9 cellular contexts compared by ENCODE assay signal in the genomic region with DNA sequence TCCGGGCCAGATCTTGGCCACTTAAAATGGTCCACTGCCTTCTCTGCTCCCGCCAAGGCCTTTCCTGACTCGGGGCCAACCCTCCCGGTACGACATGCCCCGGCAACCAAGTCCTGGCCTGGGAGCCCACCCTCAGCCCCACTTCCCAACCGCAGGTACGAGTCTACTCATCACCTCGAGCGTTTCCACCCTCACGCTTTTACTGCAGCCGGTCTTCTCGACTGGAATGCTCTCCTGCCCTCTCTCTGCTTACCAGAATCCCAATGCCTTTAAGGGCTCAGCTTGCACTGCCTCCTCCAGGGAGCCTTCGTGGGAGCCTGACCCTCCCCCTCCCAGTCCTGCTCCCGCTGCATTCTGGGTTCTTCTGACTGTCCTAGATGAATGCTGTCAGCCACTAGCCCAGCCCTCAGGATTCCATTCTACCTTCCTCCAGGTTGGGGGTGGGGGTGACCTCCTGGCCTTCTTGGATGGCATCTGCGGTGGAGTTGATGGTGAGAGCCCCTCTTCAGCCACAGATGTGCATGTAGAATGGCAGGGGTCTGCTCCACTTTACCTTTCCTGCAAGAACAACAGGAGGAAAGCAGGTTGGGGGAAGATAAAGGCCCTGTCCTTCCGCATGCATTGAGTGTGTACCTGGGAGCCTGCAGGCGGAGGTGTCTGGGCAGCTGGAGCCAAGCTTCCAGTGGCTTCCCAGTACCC. TPM values are rescaled to one million over a fixed set of nuclear protein-coding genes. Genes with fewer than 3 reads are reported as not detected.
A peak's percentile ranks its signal among the peaks of the same experiment; 100 is the strongest.
DNase-seq lines count a peak whose midpoint lies in the region; ATAC-seq and TF ChIP-seq lines count a peak whose summit lies in the region.
"Had no signal": no experiment of that assay in that cellular context is flagged by ENCODE, and none has a peak within 500 bp of the region (broad histone marks: within the 10 kb centered on the region; RNA-seq: fewer than 3 reads in every experiment).

No MANE protein-coding gene starts in this region.

- H3K4me1 Mint-ChIP-seq in activated CD4-positive, alpha-beta T cell treated with anti-CD3 and anti-CD28 coated beads for 36 hours, result peaks cover 42% of the 10 kb centered on the region

- no peaks in the 10 kb centered on the region for H3K9me3 ChIP-seq in ascending aorta
- no peaks in the 10 kb centered on the region for H3K9me3 ChIP-seq in thoracic aorta

- intact Hi-C loops in activated CD4-positive, alpha-beta T cell treated with anti-CD3 and anti-CD28 coated beads for 36 hours (cut with DNase I, micrococcal nuclease), result no loop called here
- intact Hi-C loops in ascending aorta (cut with DNase I), result no loop called here
- intact Hi-C loops in left colon (cut with DNase I, micrococcal nuclease), result no loop called here

- H3K27me3 Mint-ChIP-seq in activated CD4-positive, alpha-beta T cell treated with anti-CD3 and anti-CD28 coated beads for 36 hours, result no peaks in the 10 kb centered on the region

- H3K36me3 ChIP-seq in ascending aorta (no peaks in the 10 kb centered on the region), thoracic aorta (no peaks in the 10 kb centered on the region)

- peak overlapping the region in 1 of 2 donors; percentile 91 for H3K4me3 ChIP-seq in ascending aorta
- H3K4me3 ChIP-seq in thoracic aorta, result peak overlapping the region; percentile 96

- H3K36me3 Mint-ChIP-seq in activated CD4-positive, alpha-beta T cell treated with anti-CD3 and anti-CD28 coated beads for 36 hours (ENCODE audit: low read depth), result peaks cover 32% of the 10 kb centered on the region

- POLR2A ChIA-PET in activated CD4-positive, alpha-beta T cell treated with anti-CD3 and anti-CD28 coated beads for 36 hours (lab: Charles Lee), result interaction anchor here (0.6 kb wide), 1 partner anchor 30 kb away, joined by 3 read pairs; no protein-coding TSS in a partner anchor

- no peaks in the 10 kb centered on the region for H3K27me3 ChIP-seq in ascending aorta
- no peaks in the 10 kb centered on the region for H3K27me3 ChIP-seq in thoracic aorta (replicated peaks; ENCODE audit: insufficient read depth)

- peak overlapping the region; percentile 74 for H3K4me3 Mint-ChIP-seq in activated CD4-positive, alpha-beta T cell treated with anti-CD3 and anti-CD28 coated beads for 36 hours

- CTCF ChIA-PET in activated CD4-positive, alpha-beta T cell treated with anti-CD3 and anti-CD28 coated beads for 36 hours (lab: Charles Lee), result interaction anchor here (1.9 kb wide), 1 partner anchor 12 kb away, joined by 8 read pairs; no protein-coding TSS in a partner anchor

- no peak for ATAC-seq in activated CD4-positive, alpha-beta T cell treated with anti-CD3 and anti-CD28 coated beads for 36 hours
- ATAC-seq in left colon (no peak), thoracic aorta (ENCODE audit: insufficient number of reproducible peaks, low FRiP score, low read depth) (no peak)

- no peaks in the 10 kb centered on the region for H3K9me3 Mint-ChIP-seq in activated CD4-positive, alpha-beta T cell treated with anti-CD3 and anti-CD28 coated beads for 36 hours (ENCODE audit: low read depth)

- H3K4me1 ChIP-seq in ascending aorta (peaks cover 12% of the 10 kb centered on the region in 2 donors), thoracic aorta (ENCODE audit: control insufficient read depth in 1 of 2, low read depth in 2 of 2) (peaks cover 13 to 31% of the 10 kb centered on the region in 2 donors)

- peak overlapping the region; percentile 89 to 99 for H3K27ac ChIP-seq in ascending aorta
- peak overlapping the region; percentile 97 to 100 for H3K27ac ChIP-seq in thoracic aorta

- TF ChIP-seq CTCF in ascending aorta (IDR thresholded peaks at IDR 0.05) (no peak), thoracic aorta (IDR thresholded peaks at IDR 0.05) (no peak)

- H3K27ac Mint-ChIP-seq in activated CD4-positive, alpha-beta T cell treated with anti-CD3 and anti-CD28 coated beads for 36 hours, result peak overlapping the region; percentile 80

- DNase-seq in activated CD4-positive, alpha-beta T cell treated with anti-CD3 and anti-CD28 coated beads for 36 hours, result peak; percentile 36
- DNase-seq in activated CD4-positive, alpha-beta T cell treated with anti-CD3 and anti-CD28 coated beads, Interleukin-2, amount 50 U/mL, for 1 hour, result no peak
- DNase-seq in ascending aorta (ENCODE audit: low spot score in 2 of 2), result no peak
- DNase-seq in left colon, result peak; percentile 53 to 62
- DNase-seq in thoracic aorta (ENCODE audit: low spot score), result no peak
- DNase-seq in AG08396 (ENCODE audit: low spot score), result no peak
- DNase-seq in HPDE6-E6E7 (ENCODE audit: extremely low spot score), result no peak
- no peak for DNase-seq in HT-29 (ENCODE audit: low spot score)
- DNase-seq: effector CD8-positive, alpha-beta T cell had no signal

RNA-seq across cellular contexts. Expression of gene CSRNP1, which starts 1.1 kb away (rescaled TPM):
- 10 to 100 TPM; 68.3 to 78.5 TPM for total RNA-seq in activated CD4-positive, alpha-beta T cell treated with anti-CD3 and anti-CD28 coated beads for 36 hours
- 176 TPM for total RNA-seq in ascending aorta
- total RNA-seq in left colon, result 10 to 100 TPM; 19.2 to 33.7 TPM
- 100 to 1,000 TPM in 1 of 2 donors, 10 to 100 TPM in 1; 96.8 to 117 TPM for total RNA-seq in thoracic aorta
- total RNA-seq in HT-29 (2014; rRNA removed; shearing (Covaris generic)), result 53.6 and 55.3 TPM in 2 replicates

RNA-seq across cellular contexts. Expression of gene XIRP1, which starts 37.9 kb away (rescaled TPM):
- total RNA-seq in activated CD4-positive, alpha-beta T cell treated with anti-CD3 and anti-CD28 coated beads for 36 hours, result 1 to 10 TPM; 1.4 to 2.2 TPM
- total RNA-seq in ascending aorta (not detected), left colon (not detected), thoracic aorta (1 to 10 TPM in 1 of 2 donors, not detected in 1; 2.0 TPM)
- not detected in 2 replicates for total RNA-seq in HT-29 (2014; rRNA removed; shearing (Covaris generic))

RNA-seq across cellular contexts. Expression of gene TTC21A, which starts 47.0 kb away (rescaled TPM):
- total RNA-seq in activated CD4-positive, alpha-beta T cell treated with anti-CD3 and anti-CD28 coated beads for 36 hours, result 1 to 10 TPM; 1.8 to 2.3 TPM
- total RNA-seq in ascending aorta (0.43 TPM), left colon (1 to 10 TPM; 4.5 to 8.3 TPM), thoracic aorta (10 to 100 TPM in 1 of 2 donors, 1 to 10 TPM in 1; 3.0 to 14.9 TPM)
- 1.6 and 2.1 TPM in 2 replicates for total RNA-seq in HT-29 (2014; rRNA removed; shearing (Covaris generic))

RNA-seq across cellular contexts. Expression of gene GORASP1, which starts 47.0 kb away (rescaled TPM):
- 10 to 100 TPM; 23.0 to 23.8 TPM for total RNA-seq in activated CD4-positive, alpha-beta T cell treated with anti-CD3 and anti-CD28 coated beads for 36 hours
- total RNA-seq in ascending aorta (186 TPM), left colon (100 to 1,000 TPM in 1 of 2 donors, 10 to 100 TPM in 1; 86.8 to 106 TPM), thoracic aorta (10 to 100 TPM; 59.3 to 84.6 TPM)
- total RNA-seq in HT-29 (2014; rRNA removed; shearing (Covaris generic)), result 66.5 and 67.1 TPM in 2 replicates

Comparison
In these comparisons a context has a peak if more than half of its experiments do, and no peak if none do; other contexts are left out.
1. DNase-seq: peak in activated CD4-positive, alpha-beta T cell treated with anti-CD3 and anti-CD28 coated beads for 36 hours (single experiment) and left colon (2 of 2); none in activated CD4-positive, alpha-beta T cell treated with anti-CD3 and anti-CD28 coated beads, Interleukin-2, amount 50 U/mL, for 1 hour (single experiment), ascending aorta (0 of 2), thoracic aorta (single experiment), AG08396 (single experiment), HPDE6-E6E7 (single experiment) and HT-29 (single experiment).